In genomic region chr9:107489144-107489673, GRCh38 we compare ENCODE assay signal across 8 cellular contexts. TPM values are rescaled to one million over a fixed set of nuclear protein-coding genes. Genes with fewer than 3 reads are reported as not detected.
DNase-seq lines count a peak whose midpoint lies in the region; ATAC-seq lines count a peak whose summit lies in the region.

No MANE protein-coding gene starts in this region.

- peak overlapping the region; percentile 44 for H3K27ac Mint-ChIP-seq in activated T-helper 1 cell treated with anti-CD3 and anti-CD28 coated beads, Interleukin-12 subunit alpha, Interleukin-12 subunit beta, Interleukin-2, Interleukin-4 antibody, amounts not matched to agents 30 ng/mL and 10 ng/mL and 1 ng/mL, durations not matched to agents 14 hours and 24 hours and 36 hours
- H3K27ac Mint-ChIP-seq in stimulated activated naive CD8-positive, alpha-beta T cell treated with anti-CD3 and anti-CD28 coated beads, Interleukin-15, amount 100 ng/mL, for 72 hours = no peak overlapping the region

- no peaks in the 10 kb centered on the region for H3K9me3 Mint-ChIP-seq in activated T-helper 1 cell treated with anti-CD3 and anti-CD28 coated beads, Interleukin-12 subunit alpha, Interleukin-12 subunit beta, Interleukin-2, Interleukin-4 antibody, amounts not matched to agents 30 ng/mL and 10 ng/mL and 1 ng/mL, durations not matched to agents 14 hours and 24 hours and 36 hours
- no peaks in the 10 kb centered on the region for H3K9me3 Mint-ChIP-seq in stimulated activated naive CD8-positive, alpha-beta T cell treated with anti-CD3 and anti-CD28 coated beads, Interleukin-15, amount 100 ng/mL, for 72 hours

- peaks cover 61% of the 10 kb centered on the region for H3K27me3 Mint-ChIP-seq in activated T-helper 1 cell treated with anti-CD3 and anti-CD28 coated beads, Interleukin-12 subunit alpha, Interleukin-12 subunit beta, Interleukin-2, Interleukin-4 antibody, amounts not matched to agents 30 ng/mL and 10 ng/mL and 1 ng/mL, durations not matched to agents 14 hours and 24 hours and 36 hours (ENCODE audit: insufficient read depth)
- H3K27me3 Mint-ChIP-seq in stimulated activated naive CD8-positive, alpha-beta T cell treated with anti-CD3 and anti-CD28 coated beads, Interleukin-15, amount 100 ng/mL, for 72 hours = peaks cover 73% of the 10 kb centered on the region

- DNase-seq in Right ventricle myocardium superior (no peak), Right ventricle myocardium inferior (ENCODE audit: missing footprints) (no peak), occipital lobe (lab: John Stamatoyannopoulos, UW) (no peak), Kasumi-1 (lab: John Stamatoyannopoulos, UW) (no peak)
- DNase-seq in activated T-helper 1 cell treated with anti-CD3 and anti-CD28 coated beads, Interleukin-12 subunit alpha, Interleukin-12 subunit beta, Interleukin-2, Interleukin-4 antibody, amounts not matched to agents 30 ng/mL and 10 ng/mL and 1 ng/mL, durations not matched to agents 14 hours and 24 hours and 36 hours (ENCODE audit: low spot score) = no peak
- DNase-seq in stimulated activated naive CD8-positive, alpha-beta T cell treated with anti-CD3 and anti-CD28 coated beads, Interleukin-15, amount 100 ng/mL, for 72 hours = no peak

- H3K4me3 ChIP-seq in iPS-18c (ENCODE audit: insufficient read depth, low read depth, low read length) = peak overlapping the region; percentile 50

- intact Hi-C loops in Right ventricle myocardium superior (cut with DNase I) (loop anchor here (5.0 kb wide), 1 partner anchor 148 kb away; no protein-coding TSS in a partner anchor), Right ventricle myocardium inferior (cut with DNase I) (loop anchor here (5.0 to 10.0 kb wide), 4 partner anchors 258 to 946 kb away; no protein-coding TSS in a partner anchor)
- intact Hi-C loops in activated T-helper 1 cell treated with anti-CD3 and anti-CD28 coated beads, Interleukin-12 subunit alpha, Interleukin-12 subunit beta, Interleukin-2, Interleukin-4 antibody, amounts not matched to agents 30 ng/mL and 10 ng/mL and 1 ng/mL, durations not matched to agents 14 hours and 24 hours and 36 hours (cut with micrococcal nuclease) = loop anchor here (1.0 to 5.0 kb wide), 3 partner anchors 206 to 1832 kb away; partner anchors contain the start of genes ABITRAM, ELP1, EPB41L4B and RAD23B

- H3K4me3 Mint-ChIP-seq in activated T-helper 1 cell treated with anti-CD3 and anti-CD28 coated beads, Interleukin-12 subunit alpha, Interleukin-12 subunit beta, Interleukin-2, Interleukin-4 antibody, amounts not matched to agents 30 ng/mL and 10 ng/mL and 1 ng/mL, durations not matched to agents 14 hours and 24 hours and 36 hours = peak overlapping the region; percentile 59
- H3K4me3 Mint-ChIP-seq in stimulated activated naive CD8-positive, alpha-beta T cell treated with anti-CD3 and anti-CD28 coated beads, Interleukin-15, amount 100 ng/mL, for 72 hours = peak overlapping the region; percentile 79 to 82

- no peaks in the 10 kb centered on the region for H3K36me3 Mint-ChIP-seq in activated T-helper 1 cell treated with anti-CD3 and anti-CD28 coated beads, Interleukin-12 subunit alpha, Interleukin-12 subunit beta, Interleukin-2, Interleukin-4 antibody, amounts not matched to agents 30 ng/mL and 10 ng/mL and 1 ng/mL, durations not matched to agents 14 hours and 24 hours and 36 hours (ENCODE audit: low read depth)

- H3K4me1 Mint-ChIP-seq in activated T-helper 1 cell treated with anti-CD3 and anti-CD28 coated beads, Interleukin-12 subunit alpha, Interleukin-12 subunit beta, Interleukin-2, Interleukin-4 antibody, amounts not matched to agents 30 ng/mL and 10 ng/mL and 1 ng/mL, durations not matched to agents 14 hours and 24 hours and 36 hours (ENCODE audit: low read depth) = peaks cover 5% of the 10 kb centered on the region
- H3K4me1 Mint-ChIP-seq in stimulated activated naive CD8-positive, alpha-beta T cell treated with anti-CD3 and anti-CD28 coated beads, Interleukin-15, amount 100 ng/mL, for 72 hours = peaks cover 39% of the 10 kb centered on the region

- ATAC-seq in Right ventricle myocardium superior (ENCODE audit: poor library complexity) = peak; percentile 39
- no peak for ATAC-seq in Right ventricle myocardium inferior
- peak; percentile 22 for ATAC-seq in HG03097 (IDR thresholded peaks at IDR 0.05; ENCODE audit: low FRiP score, unreplicated experiment)
- peak; percentile 40 for ATAC-seq in stimulated activated naive CD8-positive, alpha-beta T cell treated with anti-CD3 and anti-CD28 coated beads, Interleukin-15, amount 100 ng/mL, for 72 hours

- H3K9me3 ChIP-seq in iPS-18c (ENCODE audit: control insufficient read depth, insufficient read depth, low read length) = peaks cover 16% of the 10 kb centered on the region

RNA-seq across cellular contexts. Expression of gene KLF4, which starts 0.4 kb away (rescaled TPM):
- 32.4 TPM for total RNA-seq in Right ventricle myocardium superior
- 36.9 TPM for total RNA-seq in Right ventricle myocardium inferior
- 2.3 and 3.3 TPM in 2 replicates for total RNA-seq in activated T-helper 1 cell treated with anti-CD3 and anti-CD28 coated beads, Interleukin-12 subunit alpha, Interleukin-12 subunit beta, Interleukin-2, Interleukin-4 antibody, amounts not matched to agents 30 ng/mL and 10 ng/mL and 1 ng/mL, durations not matched to agents 14 hours and 24 hours and 36 hours
- 1.9 TPM for total RNA-seq in occipital lobe
